ENCODE assay signal across 19 cellular contexts in genomic region chr2:99988567-99988966, GRCh38.
A peak's percentile ranks its signal among the peaks of the same experiment; 100 is the strongest.
DNase-seq lines count a peak whose midpoint lies in the region; ATAC-seq and TF ChIP-seq lines count a peak whose summit lies in the region.
"Had no signal": no experiment of that assay in that cellular context is flagged by ENCODE, and none has a peak within 500 bp of the region (broad histone marks: within the 10 kb centered on the region; RNA-seq: fewer than 3 reads in every experiment).

No MANE protein-coding gene starts in this region.

- no peaks in the 10 kb centered on the region for H3K9me2 ChIP-seq in GM23338 (ENCODE audit: insufficient read depth)

- TF ChIP-seq CTCF in 22Rv1 (IDR thresholded peaks at IDR 0.05) (no peak), activated B cell treated with CpG ODN at 0.5 μM for 24 hours (IDR thresholded peaks at IDR 0.05) (no peak), mesothelial cell of epicardium (IDR thresholded peaks at IDR 0.05; ENCODE audit: unreplicated experiment) (no peak), GM23338 (conservative IDR thresholded peaks at IDR 0.05; ENCODE audit: low read depth in 2 of 2) (no peak)

- no peak for ATAC-seq in activated B cell treated with CpG ODN at 0.5 μM for 24 hours (ENCODE audit: low read depth)
- no peak for ATAC-seq in GM23338
- ATAC-seq: HCT116, Panc1 had no signal

- no peaks in the 10 kb centered on the region for H4K20me1 ChIP-seq in GM23338 (replicated peaks; ENCODE audit: insufficient read depth)

- H3K27ac Mint-ChIP-seq in activated B cell treated with CpG ODN at 0.5 μM for 24 hours: peak overlapping the region; percentile 32
- peak overlapping the region; percentile 1 for H3K27ac Mint-ChIP-seq in mesothelial cell of epicardium
- no peak overlapping the region for H3K27ac Mint-ChIP-seq in GM23338

- no peak overlapping the region for H2AFZ ChIP-seq in GM23338

- H3K4me3 Mint-ChIP-seq in activated B cell treated with CpG ODN at 0.5 μM for 24 hours (no peak overlapping the region), mesothelial cell of epicardium (no peak overlapping the region), GM23338 (no peak overlapping the region)

- H3K4me1 ChIP-seq in GM23338 (ENCODE audit: insufficient read depth): no peaks in the 10 kb centered on the region
- H3K4me1 ChIP-seq: SJCRH30 had no signal

- H3K36me3 Mint-ChIP-seq in activated B cell treated with CpG ODN at 0.5 μM for 24 hours (ENCODE audit: low read depth) (peaks cover 66% of the 10 kb centered on the region), mesothelial cell of epicardium (no peaks in the 10 kb centered on the region), GM23338 (ENCODE audit: low read depth) (no peaks in the 10 kb centered on the region)

- H3K36me3 ChIP-seq in GM23338 (ENCODE audit: insufficient read depth): no peaks in the 10 kb centered on the region
- H3K36me3 ChIP-seq: SJCRH30 had no signal

- POLR2A ChIA-PET in activated B cell treated with CpG ODN at 0.5 μM for 24 hours (lab: Charles Lee): no interaction called here
- POLR2A ChIA-PET in HEK293T (lab: Yijun Ruan, JAX): interaction anchor here (0.7 kb wide), 1 partner anchor 11 kb away, joined by 3 read pairs; no protein-coding TSS in a partner anchor

- H3K4me1 Mint-ChIP-seq in activated B cell treated with CpG ODN at 0.5 μM for 24 hours (peaks cover 8% of the 10 kb centered on the region), mesothelial cell of epicardium (peaks cover 31% of the 10 kb centered on the region), GM23338 (peaks cover 4% of the 10 kb centered on the region; the same call in 1 of the 3 replicates)

- no peaks in the 10 kb centered on the region for H3F3A ChIP-seq in GM23338 (replicated peaks; ENCODE audit: low read depth)

- no peak overlapping the region for H3K4me2 ChIP-seq in GM23338

- intact Hi-C loops in activated B cell treated with CpG ODN at 0.5 μM for 24 hours (cut with micrococcal nuclease): no loop called here

- H3K27me3 Mint-ChIP-seq in activated B cell treated with CpG ODN at 0.5 μM for 24 hours (no peaks in the 10 kb centered on the region), mesothelial cell of epicardium (ENCODE audit: low read depth) (peaks cover 30% of the 10 kb centered on the region), GM23338 (ENCODE audit: insufficient read depth, low read depth, poor library complexity) (peaks cover 1% of the 10 kb centered on the region)

- DNase-seq in NCI-H2107 treated with DMSO at 0.1 percent for 48 hours (lab: John Stamatoyannopoulos, UW; ENCODE audit: unreplicated experiment) (peak; percentile 6), NCI-H2107 (lab: John Stamatoyannopoulos, UW) (no peak), activated B cell treated with CpG ODN at 0.5 μM for 24 hours (no peak), mesothelial cell of epicardium (ENCODE audit: low spot score in 2 of 2, unreplicated experiment in 2 of 2) (no peak), HEK293T (ENCODE audit: extremely low spot score) (no peak), medulla oblongata (ENCODE audit: extremely low spot score) (no peak), GM23338 (ENCODE audit: low spot score) (no peak)
- DNase-seq: DMS53; EL; GF-D8; NCI-H1436 treated with DMSO at 0.1 percent for 48 hours; NCI-H1930; NCI-H510A; NK-92 treated with Interleukin-12 subunit alpha and Interleukin-12 subunit beta, amount 100 ng/mL, for 24 hours; SJCRH30 had no signal

- CTCF ChIA-PET in activated B cell treated with CpG ODN at 0.5 μM for 24 hours (lab: Charles Lee): no interaction called here
- CTCF ChIA-PET in HEK293T (lab: Yijun Ruan, JAX): interaction anchor here (0.6 kb wide), 1 partner anchor 59 kb away, joined by 3 read pairs; no protein-coding TSS in a partner anchor

- H3K27ac ChIP-seq in 22Rv1 (peak overlapping the region; percentile 98), GM23338 (ENCODE audit: low read depth) (no peak overlapping the region)
- H3K27ac ChIP-seq: C4-2B, SJCRH30 had no signal

- H3K27me3 ChIP-seq in GM23338 (ENCODE audit: insufficient read depth): no peaks in the 10 kb centered on the region
- H3K27me3 ChIP-seq: SJCRH30 had no signal

- H3K79me2 ChIP-seq in GM23338 (replicated peaks; ENCODE audit: insufficient read depth): no peaks in the 10 kb centered on the region

- H3K4me3 ChIP-seq in GM23338: no peak overlapping the region
- H3K4me3 ChIP-seq: SJCRH30 had no signal

- H3K9me3 Mint-ChIP-seq in activated B cell treated with CpG ODN at 0.5 μM for 24 hours: no peaks in the 10 kb centered on the region
- H3K9me3 Mint-ChIP-seq in mesothelial cell of epicardium: peaks cover 4% of the 10 kb centered on the region
- H3K9me3 Mint-ChIP-seq in GM23338: no peaks in the 10 kb centered on the region

TF ChIP-seq in HEK293T, 16 proteins besides CTCF, POLR2A, EP300 and RAD21:
- TF ChIP-seq PKNOX1 (IDR thresholded peaks at IDR 0.05): no peak
- no peak for TF ChIP-seq NFRKB (IDR thresholded peaks at IDR 0.05)
- TF ChIP-seq CTBP1 (IDR thresholded peaks at IDR 0.05; ENCODE audit: borderline replicate concordance): no peak
- TF ChIP-seq FOXA1 (IDR thresholded peaks at IDR 0.05): no peak
- no peak for TF ChIP-seq FOXK2 (IDR thresholded peaks at IDR 0.05)
- TF ChIP-seq ARNT (IDR thresholded peaks at IDR 0.05): no peak
- no peak for TF ChIP-seq SP1 (IDR thresholded peaks at IDR 0.05)
- TF ChIP-seq L3MBTL2 (conservative IDR thresholded peaks at IDR 0.05): no peak

TF ChIP-seq in GM23338, 12 proteins besides CTCF, POLR2A, EP300 and RAD21:
- TF ChIP-seq REST (IDR thresholded peaks at IDR 0.05; ENCODE audit: unreplicated experiment) (no peak), JUNB (IDR thresholded peaks at IDR 0.05; ENCODE audit: unreplicated experiment) (no peak), STAT1 (IDR thresholded peaks at IDR 0.05; ENCODE audit: unreplicated experiment) (no peak), ZNF114 (CRISPR knock-in tag; IDR thresholded peaks at IDR 0.05) (no peak), POLR2AphosphoS5 (IDR thresholded peaks at IDR 0.05; ENCODE audit: low read depth) (no peak), ZNF331 (CRISPR knock-in tag; IDR thresholded peaks at IDR 0.05; ENCODE audit: low read depth) (no peak)
